ENCODE assay signal across 8 cellular contexts in the genomic region with DNA sequence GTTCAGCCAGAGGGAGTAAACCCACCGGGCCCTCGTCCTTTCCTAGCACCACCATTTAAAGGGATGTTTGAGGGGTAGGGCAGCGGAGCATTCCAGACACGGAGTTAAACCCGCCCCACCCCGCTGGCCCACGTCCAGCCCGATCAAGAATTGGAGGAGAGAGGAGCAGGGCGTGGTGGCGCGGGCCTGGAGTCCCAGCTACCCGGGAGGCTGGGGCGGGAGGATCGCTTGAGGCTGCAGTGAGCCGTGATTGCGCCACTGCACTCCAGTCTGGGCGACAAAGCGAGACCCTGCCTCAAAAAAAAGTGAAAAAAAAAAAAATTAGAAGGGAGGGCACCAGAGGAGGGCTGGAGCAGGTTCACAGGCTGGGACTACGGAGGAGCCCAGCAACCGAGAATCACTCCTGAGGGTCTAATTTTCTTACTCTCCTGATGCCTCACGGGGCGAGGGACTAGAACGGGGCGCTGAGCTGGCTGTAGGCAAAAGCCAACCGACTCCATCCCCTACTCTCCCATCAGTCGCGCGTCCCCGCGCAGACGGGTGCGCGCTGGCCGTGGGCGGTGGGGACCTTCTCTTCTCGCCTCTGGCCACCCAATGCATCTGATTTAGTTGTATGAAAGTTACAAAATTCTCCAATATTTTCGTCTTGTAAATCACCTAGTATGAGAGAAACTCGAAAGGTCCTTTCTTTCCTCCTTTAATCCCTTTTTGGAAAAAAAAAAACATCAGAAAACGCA. TPM values are rescaled to one million over a fixed set of nuclear protein-coding genes. Genes with fewer than 3 reads are reported as not detected.
A peak's percentile ranks its signal among the peaks of the same experiment; 100 is the strongest.
DNase-seq lines count a peak whose midpoint lies in the region; ATAC-seq and TF ChIP-seq lines count a peak whose summit lies in the region.

No MANE protein-coding gene starts in this region.

- H3K4me1 ChIP-seq in iPS DF 6.9 (ENCODE audit: control insufficient read depth, insufficient read depth, low read length) (no peaks in the 10 kb centered on the region; the same call in none of the 2 replicates), rectal smooth muscle tissue (ENCODE audit: control insufficient read depth, insufficient read depth, low read length) (peaks cover 15% of the 10 kb centered on the region)

- H3K27me3 ChIP-seq in iPS DF 6.9 (ENCODE audit: control insufficient read depth, insufficient read depth, low read length): no peaks in the 10 kb centered on the region
- H3K27me3 ChIP-seq in rectal smooth muscle tissue (ENCODE audit: control insufficient read depth, insufficient read depth, low read length): no peaks in the 10 kb centered on the region

- H3K9me3 ChIP-seq in iPS DF 6.9 (ENCODE audit: control insufficient read depth, insufficient read depth, low read length): no peaks in the 10 kb centered on the region

- in situ Hi-C loops in GM13977 (cut with MboI; ENCODE audit: low pct_unique_long_range_greater_than_20kb, low sequenced_read_pairs, unreplicated experiment): no loop called here

- no peak for TF ChIP-seq CTCF in GM13977 (IDR thresholded peaks at IDR 0.05; ENCODE audit: extremely low read depth, insufficient read depth, missing control alignments)

- peak; percentile 48 for ATAC-seq in HG03442 (IDR thresholded peaks at IDR 0.05; ENCODE audit: unreplicated experiment)
- no peak for ATAC-seq in HG03159 (IDR thresholded peaks at IDR 0.05; ENCODE audit: unreplicated experiment)

- H3K9ac ChIP-seq in rectal smooth muscle tissue (ENCODE audit: low read length): peak overlapping the region; percentile 70

- DNase-seq in GM13977 (ENCODE audit: low spot score) (peak; percentile 65), SK-N-DZ (ENCODE audit: low spot score) (peak; percentile 68), iPS DF 6.9 (ENCODE audit: low read depth, low spot score) (no peak), NCI-H2171 treated with DMSO at 0.1 percent for 48 hours (lab: John Stamatoyannopoulos, UW) (no peak)

- peak overlapping the region; percentile 55; the same call in 1 of the 2 replicates for H3K4me3 ChIP-seq in iPS DF 6.9 (ENCODE audit: low read length)
- peak overlapping the region; percentile 82 for H3K4me3 ChIP-seq in rectal smooth muscle tissue (ENCODE audit: low read length)

- H3K36me3 ChIP-seq in iPS DF 6.9 (ENCODE audit: control insufficient read depth, insufficient read depth, low read length) (no peaks in the 10 kb centered on the region), rectal smooth muscle tissue (ENCODE audit: control insufficient read depth, insufficient read depth, low read length) (no peaks in the 10 kb centered on the region)

- no CpG with 5 or more reads among the region's 39 CpGs for WGBS in iPS DF 6.9 (ENCODE audit: insufficient coverage, insufficient read length)

- peak overlapping the region; percentile 100 for H3K27ac ChIP-seq in angular gyrus (ENCODE audit: low read depth, low read length)
- no peak overlapping the region for H3K27ac ChIP-seq in iPS DF 6.9 (ENCODE audit: low read length)
- H3K27ac ChIP-seq in rectal smooth muscle tissue (ENCODE audit: low read depth, low read length): peak overlapping the region; percentile 98

RNA-seq across cellular contexts. Expression of a gene that starts 6.1 kb away (rescaled TPM):
- 123 and 146 TPM in 2 replicates for polyA plus RNA-seq in SK-N-DZ (2014; cell fraction: cytosol; rRNA removed)
- polyA plus RNA-seq in SK-N-DZ (2014; cell fraction: nucleus; rRNA removed): 56.5 and 70.3 TPM in 2 replicates

RNA-seq across cellular contexts. Expression of a gene that starts 6.1 kb away (rescaled TPM):
- polyA plus RNA-seq in SK-N-DZ (2014; cell fraction: cytosol; rRNA removed): 4.6 and 6.6 TPM in 2 replicates
- 0.94 and 3.3 TPM in 2 replicates for polyA plus RNA-seq in SK-N-DZ (2014; cell fraction: nucleus; rRNA removed)

RNA-seq across cellular contexts. Expression of a gene that starts 6.4 kb away (rescaled TPM):
- polyA plus RNA-seq in SK-N-DZ (2014; cell fraction: cytosol; rRNA removed): 0.24 and 0.27 TPM in 2 replicates
- 0.10 and 0.12 TPM in 2 replicates for polyA plus RNA-seq in SK-N-DZ (2014; cell fraction: nucleus; rRNA removed)

RNA-seq across cellular contexts. Expression of a gene that starts 14.7 kb away (rescaled TPM):
- polyA plus RNA-seq in SK-N-DZ (2014; cell fraction: cytosol; rRNA removed): 189 and 213 TPM in 2 replicates
- polyA plus RNA-seq in SK-N-DZ (2014; cell fraction: nucleus; rRNA removed): 95.0 and 96.4 TPM in 2 replicates

RNA-seq across cellular contexts. Expression of a gene that starts 25.9 kb away (rescaled TPM):
- 81.7 and 91.7 TPM in 2 replicates for polyA plus RNA-seq in SK-N-DZ (2014; cell fraction: cytosol; rRNA removed)
- polyA plus RNA-seq in SK-N-DZ (2014; cell fraction: nucleus; rRNA removed): 194 and 278 TPM in 2 replicates

Comparison
In these comparisons a context has a peak if more than half of its experiments do, and no peak if none do; other contexts are left out.
1. DNase-seq: peak in GM13977 (single experiment) and SK-N-DZ (single experiment); none in iPS DF 6.9 (single experiment) and NCI-H2171 treated with DMSO at 0.1 percent for 48 hours (single experiment).